In the genomic region with DNA sequence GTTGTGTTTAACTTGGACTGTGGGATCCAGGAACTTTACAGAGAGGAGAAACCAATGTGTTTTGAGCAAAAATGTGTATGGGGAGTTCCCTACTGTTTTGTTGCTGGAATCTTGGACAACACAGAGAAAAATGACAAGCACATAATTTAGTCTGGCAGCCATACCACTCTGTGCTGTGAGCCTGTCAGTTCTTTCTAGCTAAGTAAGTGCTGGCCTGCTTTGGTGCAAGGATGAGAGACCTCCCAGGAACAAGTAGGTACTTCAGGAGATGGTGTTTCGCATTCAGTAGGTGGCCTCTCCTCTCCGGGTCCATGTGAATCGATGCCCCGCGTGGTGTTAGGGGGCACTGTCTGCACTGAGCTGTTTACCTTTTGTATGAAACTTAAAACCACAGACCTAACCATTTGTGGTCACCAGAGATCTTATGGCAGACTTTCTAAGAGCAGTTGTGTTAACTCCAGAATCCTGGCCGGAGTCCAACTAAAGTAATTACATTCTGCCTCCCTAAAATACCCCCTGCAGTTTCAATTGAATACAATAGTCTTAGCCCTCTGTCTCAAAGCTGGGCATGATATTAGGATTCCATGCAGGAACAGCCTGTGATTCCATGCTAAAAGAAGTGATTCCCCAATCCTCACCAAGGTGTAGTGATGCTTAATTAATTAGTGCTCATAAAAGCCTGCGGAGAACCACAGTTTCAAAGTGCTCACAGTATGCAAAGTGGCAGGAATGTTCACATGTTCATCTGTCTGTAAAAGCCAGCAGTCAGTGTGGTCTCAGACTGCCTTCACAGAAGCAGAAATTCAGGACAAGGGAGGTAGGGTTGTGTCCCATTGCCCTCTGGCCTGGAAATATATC, we compare ENCODE assay signal across 8 cellular contexts.
DNase-seq lines count a peak whose midpoint lies in the region; ATAC-seq and FAIRE-seq lines count a peak whose summit lies in the region.

No MANE protein-coding gene starts in this region.

- no peak overlapping the region for H3K4me3 Mint-ChIP-seq in activated naive CD4-positive, alpha-beta T cell treated with anti-CD3 and anti-CD28 coated beads for 36 hours

- no peaks in the 10 kb centered on the region for H3K9me3 Mint-ChIP-seq in activated naive CD4-positive, alpha-beta T cell treated with anti-CD3 and anti-CD28 coated beads for 36 hours

- peaks cover 8% of the 10 kb centered on the region for H3K27me3 Mint-ChIP-seq in activated naive CD4-positive, alpha-beta T cell treated with anti-CD3 and anti-CD28 coated beads for 36 hours (ENCODE audit: low read depth)

- peak; percentile 6 for DNase-seq in activated naive CD4-positive, alpha-beta T cell treated with anti-CD3 and anti-CD28 coated beads for 36 hours
- DNase-seq in activated naive CD4-positive, alpha-beta T cell treated with Interleukin-2 at 50 U/mL for 16 hours, result no peak
- DNase-seq in NCI-H2171 treated with DMSO at 0.1 percent for 48 hours (lab: John Stamatoyannopoulos, UW), result peak; percentile 69
- DNase-seq in fibroblast of gingiva (ENCODE audit: low read depth), result peak; percentile 43
- no peak for DNase-seq in activated CD4-positive, alpha-beta T cell treated with anti-CD3 and anti-CD28 coated beads, Interleukin-2, amount 50 U/mL, for 4 hours
- no peak for DNase-seq in epidermal melanocyte (ENCODE audit: insufficient read length, low spot score)
- no peak for DNase-seq in HTR-8/SVneo (ENCODE audit: insufficient read length, low spot score)

- H3K4me1 Mint-ChIP-seq in activated naive CD4-positive, alpha-beta T cell treated with anti-CD3 and anti-CD28 coated beads for 36 hours (ENCODE audit: low read depth), result peaks cover 18% of the 10 kb centered on the region

- no peak for FAIRE-seq in HTR-8/SVneo (lab: Jason Lieb, UNC)

- intact Hi-C loops in activated naive CD4-positive, alpha-beta T cell treated with anti-CD3 and anti-CD28 coated beads for 36 hours (cut with micrococcal nuclease), result no loop called here

- CTCF ChIA-PET in activated naive CD4-positive, alpha-beta T cell treated with anti-CD3 and anti-CD28 coated beads for 36 hours (lab: Charles Lee), result interaction anchor here (0.6 kb wide), 2 partner anchors 77 to 79 kb away, joined by 3 read pairs; no protein-coding TSS in a partner anchor

- H3K27ac Mint-ChIP-seq in activated naive CD4-positive, alpha-beta T cell treated with anti-CD3 and anti-CD28 coated beads for 36 hours, result no peak overlapping the region

- peak; percentile 70 for ATAC-seq in HG02852 (IDR thresholded peaks at IDR 0.05; ENCODE audit: unreplicated experiment)

- no peaks in the 10 kb centered on the region for H3K36me3 Mint-ChIP-seq in activated naive CD4-positive, alpha-beta T cell treated with anti-CD3 and anti-CD28 coated beads for 36 hours (ENCODE audit: low read depth)

Comparison
In these comparisons a context has a peak if more than half of its experiments do, and no peak if none do; other contexts are left out.
1. DNase-seq: peak in activated naive CD4-positive, alpha-beta T cell treated with anti-CD3 and anti-CD28 coated beads for 36 hours (single experiment), NCI-H2171 treated with DMSO at 0.1 percent for 48 hours (single experiment) and fibroblast of gingiva (single experiment); none in activated naive CD4-positive, alpha-beta T cell treated with Interleukin-2 at 50 U/mL for 16 hours (single experiment), activated CD4-positive, alpha-beta T cell treated with anti-CD3 and anti-CD28 coated beads, Interleukin-2, amount 50 U/mL, for 4 hours (0 of 2), epidermal melanocyte (single experiment) and HTR-8/SVneo (single experiment).